In the genomic region with DNA sequence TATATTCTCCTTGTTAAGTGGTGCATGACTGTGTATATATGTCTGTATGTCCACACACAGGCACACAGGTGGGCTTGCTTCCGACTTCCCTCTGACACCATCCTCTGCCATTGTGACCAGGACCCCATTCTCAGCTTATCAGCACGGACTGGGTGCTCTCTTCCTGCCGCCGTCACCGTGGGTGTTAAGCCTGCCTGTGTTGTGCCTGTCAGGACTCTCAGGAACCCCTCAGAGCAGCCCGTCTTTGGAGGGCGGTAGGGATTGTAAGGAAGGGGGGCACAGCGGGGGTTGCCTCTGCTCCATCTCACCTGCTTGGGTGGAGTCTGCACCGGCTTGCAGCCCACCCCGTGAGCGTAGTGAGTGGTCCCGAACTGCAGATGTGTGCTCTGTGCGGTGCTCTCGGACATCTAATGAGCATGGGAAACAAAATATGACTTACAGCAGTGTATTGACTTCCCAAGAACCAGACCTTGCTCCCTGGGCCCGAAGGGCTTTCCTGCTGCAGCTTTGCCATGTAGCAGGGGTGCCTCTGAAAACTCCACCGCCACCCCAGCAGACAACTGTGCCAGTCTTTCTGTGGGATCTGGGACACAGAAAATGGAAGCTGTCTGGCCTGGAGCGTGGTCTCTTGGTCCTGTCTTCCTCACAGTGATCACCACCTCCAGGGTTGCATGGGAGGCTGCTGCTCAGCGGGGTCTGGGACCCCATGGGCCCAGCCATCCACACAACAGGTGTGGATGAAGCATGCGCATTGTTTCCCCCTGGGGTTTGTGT, we compare ENCODE assay signal across 23 cellular contexts.
"Had no signal": no experiment of that assay in that cellular context is flagged by ENCODE, and none has a peak within 500 bp of the region (broad histone marks: within the 10 kb centered on the region; RNA-seq: fewer than 3 reads in every experiment).

No MANE protein-coding gene starts in this region.

- H3K9me3 Mint-ChIP-seq: activated naive CD4-positive, alpha-beta T cell treated with anti-CD3 and anti-CD28 coated beads, Interleukin-2, amount 10 ng/mL, durations not matched to agents 7 days and 5 days; activated naive CD8-positive, alpha-beta T cell treated with anti-CD3 and anti-CD28 coated beads, Interleukin-2, amount 10 ng/mL, durations not matched to agents 7 days and 5 days; activated T-cell treated with anti-CD3 and anti-CD28 coated beads, Interleukin-2, amount 50 U/mL, for 24 hours; mesothelial cell of epicardium; naive thymus-derived CD4-positive, alpha-beta T cell had no signal

- H3K36me3 Mint-ChIP-seq: activated naive CD4-positive, alpha-beta T cell treated with anti-CD3 and anti-CD28 coated beads, Interleukin-2, amount 10 ng/mL, durations not matched to agents 7 days and 5 days; activated naive CD8-positive, alpha-beta T cell treated with anti-CD3 and anti-CD28 coated beads, Interleukin-2, amount 10 ng/mL, durations not matched to agents 7 days and 5 days; mesothelial cell of epicardium; naive thymus-derived CD4-positive, alpha-beta T cell had no signal

- H3K4me1 Mint-ChIP-seq: activated naive CD4-positive, alpha-beta T cell treated with anti-CD3 and anti-CD28 coated beads, Interleukin-2, amount 10 ng/mL, durations not matched to agents 7 days and 5 days had no signal

- ATAC-seq: left cardiac atrium; left ventricle myocardium superior; naive thymus-derived CD4-positive, alpha-beta T cell had no signal

- H2AFZ ChIP-seq: parathyroid adenoma had no signal

- H3K27ac ChIP-seq: parathyroid adenoma, right atrium auricular region, spleen, suprapubic skin, VCaP had no signal

- H3K27ac Mint-ChIP-seq: activated naive CD4-positive, alpha-beta T cell treated with anti-CD3 and anti-CD28 coated beads, Interleukin-2, amount 10 ng/mL, durations not matched to agents 7 days and 5 days; activated naive CD8-positive, alpha-beta T cell treated with anti-CD3 and anti-CD28 coated beads, Interleukin-2, amount 10 ng/mL, durations not matched to agents 7 days and 5 days; activated T-cell treated with anti-CD3 and anti-CD28 coated beads, Interleukin-2, amount 50 U/mL, for 24 hours; mesothelial cell of epicardium had no signal

- H3K36me3 ChIP-seq: right atrium auricular region, spleen, suprapubic skin, transverse colon had no signal

- H3K9me3 ChIP-seq: right atrium auricular region, spleen, suprapubic skin, transverse colon had no signal

- H3K4me3 ChIP-seq: right atrium auricular region, spleen, suprapubic skin, transverse colon had no signal

- H3K27me3 Mint-ChIP-seq: activated naive CD8-positive, alpha-beta T cell treated with anti-CD3 and anti-CD28 coated beads, Interleukin-2, amount 10 ng/mL, durations not matched to agents 7 days and 5 days had no signal

- H3K4me3 Mint-ChIP-seq: activated naive CD4-positive, alpha-beta T cell treated with anti-CD3 and anti-CD28 coated beads, Interleukin-2, amount 10 ng/mL, durations not matched to agents 7 days and 5 days; activated naive CD8-positive, alpha-beta T cell treated with anti-CD3 and anti-CD28 coated beads, Interleukin-2, amount 10 ng/mL, durations not matched to agents 7 days and 5 days; activated T-cell treated with anti-CD3 and anti-CD28 coated beads, Interleukin-2, amount 50 U/mL, for 24 hours; mesothelial cell of epicardium; naive thymus-derived CD4-positive, alpha-beta T cell had no signal

- H3K27me3 ChIP-seq: right atrium auricular region, spleen, suprapubic skin, transverse colon had no signal

- H3K79me2 ChIP-seq: parathyroid adenoma had no signal

- H3K4me1 ChIP-seq: parathyroid adenoma had no signal

- DNase-seq: activated CD4-positive, alpha-beta T cell treated with anti-CD3 and anti-CD28 coated beads for 48 hours; activated CD4-positive, alpha-beta T cell treated with anti-CD3 and anti-CD28 coated beads, Interleukin-2, amount 50 U/mL, for 48 hours; activated CD8-positive, alpha-beta memory T cell treated with anti-CD3 and anti-CD28 coated beads, Interleukin-2, amount 50 U/mL, for 48 hours; activated gamma-delta T cell; activated naive CD4-positive, alpha-beta T cell treated with anti-CD3 and anti-CD28 coated beads, Interleukin-2, amount 10 ng/mL, durations not matched to agents 7 days and 5 days; activated naive CD8-positive, alpha-beta T cell treated with anti-CD3 and anti-CD28 coated beads, Interleukin-2, amount 10 ng/mL, durations not matched to agents 7 days and 5 days; central memory CD4-positive, alpha-beta T cell; dermis blood vessel endothelial cell; effector memory CD4-positive, alpha-beta T cell; left cardiac atrium; left ventricle myocardium superior; mammary epithelial cell; naive thymus-derived CD4-positive, alpha-beta T cell; nucleus accumbens; spleen; stimulated activated naive CD4-positive, alpha-beta T cell; transverse colon had no signal
